1 cellular context compared by ENCODE assay signal in genomic region chr19:583198-583967, GRCh38.
A peak's percentile ranks its signal among the peaks of the same experiment; 100 is the strongest.
TF ChIP-seq lines count a peak whose summit lies in the region.

No MANE protein-coding gene starts in this region.

TF ChIP-seq in GM12878, 131 proteins besides CTCF, POLR2A, EP300 and RAD21:
- TF ChIP-seq BACH1 (IDR thresholded peaks at IDR 0.05; ENCODE audit: borderline replicate concordance) (0 out of 2 replicates have a peak, but pooled peaks have one; percentile 32), POLR2AphosphoS5 (IDR thresholded peaks at IDR 0.05; ENCODE audit: low read length) (peak; percentile 30; the same call in 1 of the 2 replicates), NRF1 (conservative IDR thresholded peaks at IDR 0.05; ENCODE audit: low read depth, low read length) (no peak)
